In genomic region chr9:102435427-102435826, GRCh38 we compare ENCODE assay signal across 29 cellular contexts.
"Had no signal": no experiment of that assay in that cellular context is flagged by ENCODE, and none has a peak within 500 bp of the region (broad histone marks: within the 10 kb centered on the region; RNA-seq: fewer than 3 reads in every experiment).

No MANE protein-coding gene starts in this region.

- FAIRE-seq: colon, endometrium, endothelial cell of umbilical vein, frontal cortex had no signal

- H3K4me3 ChIP-seq: colonic mucosa, coronary artery, dorsolateral prefrontal cortex, esophagus muscularis mucosa, esophagus squamous epithelium, gastrocnemius medialis, gastroesophageal sphincter, heart left ventricle, heart right ventricle, hepatocyte had no signal

- H3K79me2 ChIP-seq: hepatocyte had no signal

- ATAC-seq: effector memory CD8-positive, alpha-beta T cell; esophagus mucosa; foreskin keratinocyte; gastrocnemius medialis; gastroesophageal sphincter; heart left ventricle; heart right ventricle had no signal

- H3K27ac ChIP-seq: colonic mucosa, coronary artery, dorsolateral prefrontal cortex, epithelial cell of prostate, esophagus muscularis mucosa, esophagus squamous epithelium, foreskin keratinocyte, gastrocnemius medialis, gastroesophageal sphincter, heart left ventricle, heart right ventricle, hepatocyte had no signal

- H3K36me3 ChIP-seq: colonic mucosa, esophagus muscularis mucosa, esophagus squamous epithelium, gastrocnemius medialis, gastroesophageal sphincter, heart left ventricle, heart right ventricle had no signal

- H3K4me2 ChIP-seq: hepatocyte had no signal

- H2AFZ ChIP-seq: hepatocyte had no signal

- H3K27me3 ChIP-seq: colonic mucosa, esophagus muscularis mucosa, esophagus squamous epithelium, foreskin keratinocyte, gastrocnemius medialis, gastroesophageal sphincter, heart left ventricle, heart right ventricle, hepatocyte had no signal

- H3K9me3 ChIP-seq: colonic mucosa, esophagus muscularis mucosa, esophagus squamous epithelium, gastrocnemius medialis, gastroesophageal sphincter, heart left ventricle, heart right ventricle had no signal

- DNase-seq: colonic mucosa; cortex of kidney; dermis blood vessel endothelial cell; dorsolateral prefrontal cortex; effector CD4-positive, alpha-beta T cell; effector CD8-positive, alpha-beta T cell; effector memory CD4-positive, alpha-beta T cell; effector memory CD8-positive, alpha-beta T cell; endodermal cell; erythroblast; esophagus squamous epithelium; foreskin fibroblast; foreskin keratinocyte; foreskin melanocyte; gastrocnemius medialis; glutamatergic neuron; head of caudate nucleus; heart left ventricle; heart right ventricle had no signal

- H3K4me1 ChIP-seq: colonic mucosa, esophagus muscularis mucosa, esophagus squamous epithelium, foreskin keratinocyte, gastrocnemius medialis, gastroesophageal sphincter, heart left ventricle, heart right ventricle had no signal
